Comparison of ENCODE assay signal across 13 cellular contexts in the genomic region with DNA sequence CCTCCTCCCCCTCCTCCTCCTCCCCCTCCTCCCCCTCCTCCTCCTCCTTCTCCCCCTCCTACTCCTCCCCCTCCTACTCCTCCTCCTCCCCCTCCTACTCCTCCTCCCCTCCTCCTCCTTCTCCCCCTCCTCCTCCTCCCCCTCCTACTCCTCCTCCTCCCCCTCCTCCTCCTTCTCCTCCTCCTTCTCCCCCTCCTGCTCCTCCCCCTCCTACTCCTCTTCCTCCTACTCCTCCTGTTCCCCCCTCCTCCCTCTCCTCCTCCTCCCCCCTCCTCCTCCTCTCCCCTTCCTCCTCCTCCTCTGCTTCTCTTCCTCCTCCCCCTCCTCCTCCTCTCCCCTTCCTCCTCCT.
"Had no signal": no experiment of that assay in that cellular context is flagged by ENCODE, and none has a peak within 500 bp of the region (broad histone marks: within the 10 kb centered on the region; RNA-seq: fewer than 3 reads in every experiment).

No MANE protein-coding gene starts in this region.

- H3K9me3 ChIP-seq: stomach, suprapubic skin, testis, thoracic aorta, thyroid gland, tibial artery, tibial nerve, transverse colon, upper lobe of left lung, upper lobe of right lung, uterus, vagina had no signal

- H3K4me3 ChIP-seq: stomach, suprapubic skin, testis, thyroid gland, tibial artery, tibial nerve, transverse colon, upper lobe of left lung, upper lobe of right lung, uterus, vagina had no signal

- H3K36me3 ChIP-seq: stomach, suprapubic skin, thoracic aorta, thyroid gland, tibial artery, tibial nerve, transverse colon, upper lobe of left lung, upper lobe of right lung, uterus, vagina had no signal

- H3K4me1 ChIP-seq: testis had no signal

- H3K27me3 ChIP-seq: testis, thyroid gland, uterus, vagina had no signal

- H3K27ac ChIP-seq: stomach, suprapubic skin, testis, thoracic aorta, thyroid gland, tibial artery, tibial nerve, transverse colon, upper lobe of left lung, upper lobe of right lung, uterus, vagina had no signal

- FAIRE-seq: urothelium cell line had no signal
